11 cellular contexts compared by ENCODE assay signal in the genomic region with DNA sequence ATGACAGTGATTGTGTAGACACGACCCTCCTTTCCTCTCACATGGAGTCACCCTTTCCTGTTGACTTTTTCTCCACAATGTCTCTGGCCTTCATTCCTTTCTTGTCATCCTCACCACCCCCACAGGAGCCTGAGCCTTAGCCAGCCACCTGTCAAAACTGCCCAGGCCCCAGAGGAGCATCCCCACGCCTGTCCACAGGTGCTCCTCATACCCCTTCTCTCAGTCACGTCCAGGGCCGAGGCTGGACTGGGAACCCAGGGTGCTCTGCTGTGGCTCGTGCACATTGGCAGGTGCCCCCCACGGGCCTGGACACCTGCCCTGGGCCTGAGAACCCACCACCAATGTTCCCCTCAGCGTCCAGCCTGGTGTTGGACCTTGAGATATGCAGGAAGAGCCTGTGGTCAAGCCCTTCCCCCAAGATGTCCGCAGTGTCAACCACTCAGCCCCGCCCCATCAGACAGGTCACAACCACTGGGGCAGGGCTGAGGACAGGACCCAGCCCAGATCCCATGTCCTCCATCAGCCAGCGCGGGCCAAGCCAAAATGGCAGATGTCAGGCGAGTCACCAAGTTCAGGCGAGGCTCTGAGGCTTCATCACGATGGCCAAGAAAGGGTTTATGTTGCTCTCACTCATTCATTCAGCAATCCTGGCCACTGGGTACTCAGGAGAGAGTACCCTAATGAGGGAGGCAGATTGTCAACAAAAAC.
DNase-seq lines count a peak whose midpoint lies in the region; ATAC-seq and TF ChIP-seq lines count a peak whose summit lies in the region.
"Had no signal": no experiment of that assay in that cellular context is flagged by ENCODE, and none has a peak within 500 bp of the region (broad histone marks: within the 10 kb centered on the region; RNA-seq: fewer than 3 reads in every experiment).

No MANE protein-coding gene starts in this region.

- H3K27me3 Mint-ChIP-seq in activated naive CD4-positive, alpha-beta T cell treated with anti-CD3 and anti-CD28 coated beads, Interleukin-2, amount 10 ng/mL, durations not matched to agents 7 days and 5 days, result no peaks in the 10 kb centered on the region
- no peaks in the 10 kb centered on the region for H3K27me3 Mint-ChIP-seq in CD4-positive, alpha-beta T cell

- H3K27ac ChIP-seq in brain microvascular endothelial cell (peak overlapping the region; percentile 65), tibial artery (peak overlapping the region; percentile 76 to 77)
- H3K27ac ChIP-seq in CD4-positive, alpha-beta T cell (ENCODE audit: low read depth, low read length), result no peak overlapping the region

- H3K36me3 ChIP-seq in brain microvascular endothelial cell (replicated peaks) (peaks cover 26% of the 10 kb centered on the region), mucosa of descending colon (ENCODE audit: low read depth) (no peaks in the 10 kb centered on the region), tibial artery (peaks cover 0 to 8% (median 5%) of the 10 kb centered on the region in 3 donors)

- no peak overlapping the region for H3K4me3 Mint-ChIP-seq in activated naive CD4-positive, alpha-beta T cell treated with anti-CD3 and anti-CD28 coated beads, Interleukin-2, amount 10 ng/mL, durations not matched to agents 7 days and 5 days
- H3K4me3 Mint-ChIP-seq in CD4-positive, alpha-beta T cell, result no peak overlapping the region

- peaks cover 42% of the 10 kb centered on the region for H3K4me1 ChIP-seq in mucosa of descending colon (ENCODE audit: low read depth)
- peaks cover 20 to 79% (median 66%) of the 10 kb centered on the region in 4 donors for H3K4me1 ChIP-seq in tibial artery

- intact Hi-C loops in mucosa of descending colon (cut with DNase I, micrococcal nuclease) (no loop called here), tibial artery (cut with DNase I; ENCODE audit: low total_unique reads) (no loop called here)
- intact Hi-C loops in CD4-positive, alpha-beta T cell (cut with DNase I, micrococcal nuclease), result no loop called here

- TF ChIP-seq CTCF in brain microvascular endothelial cell (IDR thresholded peaks at IDR 0.05; ENCODE audit: low read depth, low read length, missing control alignments), result no peak
- no peak for TF ChIP-seq CTCF in mucosa of descending colon (IDR thresholded peaks at IDR 0.05)
- no peak for TF ChIP-seq CTCF in tibial artery (IDR thresholded peaks at IDR 0.05)
- TF ChIP-seq CTCF in CD4-positive, alpha-beta T cell (IDR thresholded peaks at IDR 0.05), result no peak

- H3K4me1 Mint-ChIP-seq in activated naive CD4-positive, alpha-beta T cell treated with anti-CD3 and anti-CD28 coated beads, Interleukin-2, amount 10 ng/mL, durations not matched to agents 7 days and 5 days, result peaks cover 45% of the 10 kb centered on the region
- H3K4me1 Mint-ChIP-seq in CD4-positive, alpha-beta T cell (ENCODE audit: low read depth), result no peaks in the 10 kb centered on the region

- POLR2A ChIA-PET in CD4-positive, alpha-beta T cell (lab: Charles Lee), result no interaction called here

- H3K9me3 ChIP-seq in mucosa of descending colon (no peaks in the 10 kb centered on the region), tibial artery (no peaks in the 10 kb centered on the region)
- H3K9me3 ChIP-seq in CD4-positive, alpha-beta T cell (ENCODE audit: control insufficient read depth, low read length), result no peaks in the 10 kb centered on the region

- ATAC-seq in mucosa of descending colon (peak; percentile 39), HG03159 (IDR thresholded peaks at IDR 0.05; ENCODE audit: unreplicated experiment) (no peak)
- ATAC-seq in CD4-positive, alpha-beta T cell (ENCODE audit: poor library complexity), result no peak
- ATAC-seq: activated CD4-positive, CD25-positive, alpha-beta regulatory T cell treated with anti-CD3 and anti-CD28 coated beads, Interleukin-2, amount 50 U/mL, for 24 hours had no signal

- H3K36me3 Mint-ChIP-seq in activated naive CD4-positive, alpha-beta T cell treated with anti-CD3 and anti-CD28 coated beads, Interleukin-2, amount 10 ng/mL, durations not matched to agents 7 days and 5 days, result peaks cover 35% of the 10 kb centered on the region
- no peaks in the 10 kb centered on the region for H3K36me3 Mint-ChIP-seq in CD4-positive, alpha-beta T cell (ENCODE audit: low read depth)

- no peak overlapping the region for H3K4me3 ChIP-seq in brain microvascular endothelial cell (ENCODE audit: low read depth, low read length)
- H3K4me3 ChIP-seq in mucosa of descending colon, result no peak overlapping the region
- H3K4me3 ChIP-seq in tibial artery, result no peak overlapping the region

- no peaks in the 10 kb centered on the region for H3K27me3 ChIP-seq in brain microvascular endothelial cell (replicated peaks)
- H3K27me3 ChIP-seq in tibial artery, result no peaks in the 10 kb centered on the region
- no peaks in the 10 kb centered on the region for H3K27me3 ChIP-seq in CD4-positive, alpha-beta T cell (ENCODE audit: control insufficient read depth, insufficient read depth, low read length)

- H3K9me3 Mint-ChIP-seq in activated naive CD4-positive, alpha-beta T cell treated with anti-CD3 and anti-CD28 coated beads, Interleukin-2, amount 10 ng/mL, durations not matched to agents 7 days and 5 days, result no peaks in the 10 kb centered on the region
- H3K9me3 Mint-ChIP-seq in CD4-positive, alpha-beta T cell, result no peaks in the 10 kb centered on the region

- CTCF ChIA-PET in activated naive CD4-positive, alpha-beta T cell treated with anti-CD3 and anti-CD28 coated beads, Interleukin-2, amount 10 ng/mL, durations not matched to agents 7 days and 5 days (lab: Charles Lee), result interaction anchor here (1.5 kb wide), 1 partner anchor 21 kb away, joined by 3 read pairs; no protein-coding TSS in a partner anchor
- CTCF ChIA-PET in CD4-positive, alpha-beta T cell (lab: Charles Lee), result no interaction called here

- in situ Hi-C loops in brain microvascular endothelial cell (cut with HindIII; ENCODE audit: low pct_ligation_motif_present, low sequenced_read_pairs), result no loop called here

- no peak for DNase-seq in activated naive CD4-positive, alpha-beta T cell treated with anti-CD3 and anti-CD28 coated beads, Interleukin-2, amount 10 ng/mL, durations not matched to agents 7 days and 5 days
- DNase-seq in activated naive CD4-positive, alpha-beta T cell (lab: John Stamatoyannopoulos, UW), result no peak
- DNase-seq in brain microvascular endothelial cell (no peak), mucosa of descending colon (peak in 1 of 3 donors; percentile 31), tibial artery (no peak)
- no peak for DNase-seq in activated CD4-positive, alpha-beta T cell treated with anti-CD3 and anti-CD28 coated beads for 48 hours
- no peak for DNase-seq in CD4-positive, alpha-beta T cell
- DNase-seq: AML-193; stimulated activated CD4-positive, alpha-beta T cell treated with anti-CD3 and anti-CD28 coated beads, Interleukin-12 subunit alpha, Interleukin-12 subunit beta, amount 100 ng/mL, for 4 hours had no signal

- peak overlapping the region; percentile 61 for H3K27ac Mint-ChIP-seq in activated naive CD4-positive, alpha-beta T cell treated with anti-CD3 and anti-CD28 coated beads, Interleukin-2, amount 10 ng/mL, durations not matched to agents 7 days and 5 days
- no peak overlapping the region for H3K27ac Mint-ChIP-seq in CD4-positive, alpha-beta T cell
